In the genomic region with DNA sequence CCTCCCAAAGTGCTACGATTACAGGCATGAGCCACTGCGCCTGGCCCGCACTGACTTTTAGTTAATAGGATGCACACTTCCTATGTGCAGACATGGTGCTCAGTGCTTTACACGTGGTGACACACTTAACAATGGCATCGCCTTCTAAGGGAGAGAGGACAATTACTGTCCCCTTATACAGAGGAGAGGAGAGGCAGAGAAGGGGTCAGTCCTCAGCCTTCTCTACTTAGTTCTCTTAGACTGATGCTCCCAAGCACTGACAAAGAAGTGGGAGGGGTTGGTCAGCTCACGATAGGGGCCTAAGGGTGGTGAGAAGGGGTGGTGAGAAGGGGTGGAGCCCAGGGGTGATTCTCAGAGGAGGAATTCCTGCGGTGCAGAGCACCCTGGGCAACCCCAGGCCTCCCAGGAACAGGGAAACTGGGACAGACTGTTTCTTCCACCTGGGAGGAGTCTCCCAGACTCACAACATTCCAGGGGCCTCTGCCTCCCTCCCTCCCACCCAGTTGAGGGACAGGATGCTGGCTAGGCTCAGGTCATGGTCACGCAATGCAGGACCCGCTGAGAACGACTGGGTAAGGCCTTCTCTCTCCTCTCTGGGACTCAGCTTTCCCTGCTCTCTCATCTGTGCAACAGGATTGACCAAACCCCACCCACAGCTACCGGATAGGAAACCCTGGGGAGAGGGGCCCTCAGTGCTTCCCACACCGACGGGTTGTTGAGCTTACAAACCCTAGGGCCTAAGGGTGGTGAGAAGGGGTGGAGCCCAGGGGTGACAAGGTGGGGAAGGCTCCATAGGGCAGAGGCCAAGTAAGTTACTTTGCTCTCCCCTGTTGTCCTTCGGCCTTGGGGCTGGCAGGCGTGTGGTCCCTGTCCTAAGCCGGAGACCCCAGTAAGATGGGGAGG, we compare ENCODE assay signal across 8 cellular contexts. TPM values are rescaled to one million over a fixed set of nuclear protein-coding genes. Genes with fewer than 3 reads are reported as not detected.
DNase-seq lines count a peak whose midpoint lies in the region; ATAC-seq and TF ChIP-seq lines count a peak whose summit lies in the region.

No MANE protein-coding gene starts in this region.

- no peak for TF ChIP-seq CTCF in endothelial cell (IDR thresholded peaks at IDR 0.05; ENCODE audit: unreplicated experiment)
- no peak for TF ChIP-seq CTCF in neural progenitor cell (IDR thresholded peaks at IDR 0.05)

- H3K79me2 ChIP-seq in neural progenitor cell (ENCODE audit: low read depth), result peaks cover 22% of the 10 kb centered on the region

- H3K9me3 ChIP-seq in neural progenitor cell (ENCODE audit: low read depth), result no peaks in the 10 kb centered on the region

- no peaks in the 10 kb centered on the region for H3K27me3 ChIP-seq in neural progenitor cell

- H3K27me3 Mint-ChIP-seq in endothelial cell (ENCODE audit: unreplicated experiment) (peaks cover 12% of the 10 kb centered on the region), neural progenitor cell (ENCODE audit: insufficient read depth, low read depth) (peaks cover 13% of the 10 kb centered on the region)

- peaks cover 12% of the 10 kb centered on the region for H3K36me3 Mint-ChIP-seq in endothelial cell (ENCODE audit: low read depth, unreplicated experiment)
- H3K36me3 Mint-ChIP-seq in neural progenitor cell, result no peaks in the 10 kb centered on the region

- peaks cover 40% of the 10 kb centered on the region for H4K20me1 ChIP-seq in neural progenitor cell (ENCODE audit: low read depth)

- DNase-seq in activated T-cell treated with anti-CD3 and anti-CD28 coated beads for 48 hours (ENCODE audit: low read depth) (peak; percentile 28), activated T-cell treated with anti-CD3 and anti-CD28 coated beads for 4 hours (no peak), SW480 (ENCODE audit: low spot score) (peak; percentile 58), endothelial cell (ENCODE audit: low spot score) (no peak), neural progenitor cell (ENCODE audit: low spot score) (peak; percentile 28), MV-4-11 (lab: John Stamatoyannopoulos, UW) (no peak)

- peak overlapping the region; percentile 96 for H3K4me2 ChIP-seq in neural progenitor cell

- H3K27ac Mint-ChIP-seq in endothelial cell (ENCODE audit: unreplicated experiment), result peak overlapping the region; percentile 36
- H3K27ac Mint-ChIP-seq in neural progenitor cell, result no peak overlapping the region

- peaks cover 15% of the 10 kb centered on the region for H3F3A ChIP-seq in neural progenitor cell (ENCODE audit: low read depth)

- no peak overlapping the region for H2AFZ ChIP-seq in neural progenitor cell (replicated peaks)

- ATAC-seq in GM21786 (IDR thresholded peaks at IDR 0.05; ENCODE audit: unreplicated experiment), result no peak
- ATAC-seq in GM18861 (IDR thresholded peaks at IDR 0.05; ENCODE audit: unreplicated experiment), result no peak

- H3K27ac ChIP-seq in neural progenitor cell, result no peak overlapping the region

- H3K4me1 Mint-ChIP-seq in endothelial cell (ENCODE audit: unreplicated experiment) (peaks cover 17% of the 10 kb centered on the region), neural progenitor cell (peaks cover 34% of the 10 kb centered on the region)

- peak overlapping the region; percentile 92 for H3K4me3 ChIP-seq in neural progenitor cell

- no peak overlapping the region for H3K9ac ChIP-seq in neural progenitor cell

- H3K9me3 Mint-ChIP-seq in endothelial cell (ENCODE audit: unreplicated experiment) (no peaks in the 10 kb centered on the region), neural progenitor cell (no peaks in the 10 kb centered on the region)

- peak overlapping the region; percentile 94 for H3K4me3 Mint-ChIP-seq in endothelial cell (ENCODE audit: unreplicated experiment)
- H3K4me3 Mint-ChIP-seq in neural progenitor cell, result peak overlapping the region; percentile 92

- peaks cover 14% of the 10 kb centered on the region for H3K4me1 ChIP-seq in neural progenitor cell

- H3K36me3 ChIP-seq in neural progenitor cell, result no peaks in the 10 kb centered on the region

RNA-seq across cellular contexts. Expression of a gene that starts 1.6 kb away (rescaled TPM):
- total RNA-seq in endothelial cell (ENCODE audit: unreplicated experiment) (36.9 TPM), neural progenitor cell (ENCODE audit: low replicate concordance) (11.8 and 27.4 TPM in 2 replicates)

RNA-seq across cellular contexts. Expression of a gene that starts 9.3 kb away (rescaled TPM):
- total RNA-seq in endothelial cell (ENCODE audit: unreplicated experiment), result 27.8 TPM
- total RNA-seq in neural progenitor cell (ENCODE audit: low replicate concordance), result 104 and 180 TPM in 2 replicates

RNA-seq across cellular contexts. Expression of a gene that starts 40.1 kb away (rescaled TPM):
- total RNA-seq in endothelial cell (ENCODE audit: unreplicated experiment) (16.4 TPM), neural progenitor cell (ENCODE audit: low replicate concordance) (18.4 and 43.8 TPM in 2 replicates)

Comparison
In these comparisons a context has a peak if more than half of its experiments do, and no peak if none do; other contexts are left out.
1. DNase-seq: peak in activated T-cell treated with anti-CD3 and anti-CD28 coated beads for 48 hours (single experiment), SW480 (single experiment) and neural progenitor cell (single experiment); none in activated T-cell treated with anti-CD3 and anti-CD28 coated beads for 4 hours (single experiment), endothelial cell (single experiment) and MV-4-11 (single experiment).